In genomic region chr14:102344084-102344483, GRCh38 we compare ENCODE assay signal across 27 cellular contexts.
"Had no signal": no experiment of that assay in that cellular context is flagged by ENCODE, and none has a peak within 500 bp of the region (broad histone marks: within the 10 kb centered on the region; RNA-seq: fewer than 3 reads in every experiment).

No MANE protein-coding gene starts in this region.

- H3K4me3 Mint-ChIP-seq: natural killer cell; neural progenitor cell; stimulated activated effector memory CD8-positive, alpha-beta T cell treated with anti-CD3 and anti-CD28 coated beads, Interleukin-12 subunit alpha, Interleukin-12 subunit beta, amount 100 ng/mL, for 72 hours had no signal

- H3K27me3 ChIP-seq: esophagus muscularis mucosa, foreskin keratinocyte, gastroesophageal sphincter, heart left ventricle, hepatocyte, left lung, neural progenitor cell, sigmoid colon, stomach, tibial nerve, upper lobe of left lung had no signal

- H3K4me2 ChIP-seq: hepatocyte, neural progenitor cell had no signal

- H3K4me1 ChIP-seq: esophagus muscularis mucosa, foreskin keratinocyte, gastroesophageal sphincter, heart left ventricle, left lung, neural progenitor cell, parathyroid adenoma, sigmoid colon, stomach, tibial nerve, upper lobe of left lung had no signal

- H3K36me3 ChIP-seq: neural progenitor cell had no signal

- H3K9me3 Mint-ChIP-seq: natural killer cell; neural progenitor cell; stimulated activated effector memory CD8-positive, alpha-beta T cell treated with anti-CD3 and anti-CD28 coated beads, Interleukin-12 subunit alpha, Interleukin-12 subunit beta, amount 100 ng/mL, for 72 hours had no signal

- H3K79me2 ChIP-seq: hepatocyte, parathyroid adenoma had no signal

- ATAC-seq: foreskin keratinocyte; gastroesophageal sphincter; left cardiac atrium; left lung; natural killer cell; stimulated activated effector memory CD8-positive, alpha-beta T cell treated with anti-CD3 and anti-CD28 coated beads, Interleukin-12 subunit alpha, Interleukin-12 subunit beta, amount 100 ng/mL, for 72 hours had no signal

- H3K27me3 Mint-ChIP-seq: progenitor cell of endocrine pancreas had no signal

- H3K4me1 Mint-ChIP-seq: natural killer cell; neural progenitor cell; stimulated activated effector memory CD8-positive, alpha-beta T cell treated with anti-CD3 and anti-CD28 coated beads, Interleukin-12 subunit alpha, Interleukin-12 subunit beta, amount 100 ng/mL, for 72 hours had no signal

- DNase-seq: cerebellar nuclear complex; effector CD8-positive, alpha-beta T cell; foreskin keratinocyte; heart left ventricle; kidney; left cardiac atrium; left lung; mesendoderm; natural killer cell; sigmoid colon; stimulated activated CD4-positive, alpha-beta T cell treated with anti-CD3 and anti-CD28 coated beads, Interleukin-2, amount 100 ng/mL, for 24 hours; stimulated activated CD4-positive, alpha-beta T cell treated with anti-CD3 and anti-CD28 coated beads, Interleukin-4, amount 100 ng/mL, for 24 hours; stimulated activated naive CD4-positive, alpha-beta T cell treated with Interleukin-2 at 50 U/mL for 16 hours; stomach; upper lobe of left lung had no signal

- H3K27ac Mint-ChIP-seq: natural killer cell, neural progenitor cell, progenitor cell of endocrine pancreas had no signal

- H3K9ac ChIP-seq: neural progenitor cell, parathyroid adenoma had no signal

- H2AFZ ChIP-seq: hepatocyte, neural progenitor cell, parathyroid adenoma had no signal

- H3K27ac ChIP-seq: esophagus muscularis mucosa, foreskin keratinocyte, gastroesophageal sphincter, heart left ventricle, hepatocyte, left lung, neural progenitor cell, parathyroid adenoma, sigmoid colon, stomach, thoracic aorta, tibial nerve, upper lobe of left lung had no signal

- FAIRE-seq: colon, endothelial cell of umbilical vein, kidney, urothelium cell line had no signal

- H3K9me3 ChIP-seq: esophagus muscularis mucosa, gastroesophageal sphincter, heart left ventricle, left lung, sigmoid colon, stomach, thoracic aorta, tibial nerve, upper lobe of left lung had no signal

- H3K4me3 ChIP-seq: esophagus muscularis mucosa, gastroesophageal sphincter, heart left ventricle, hepatocyte, left lung, neural progenitor cell, sigmoid colon, stomach, thoracic aorta, tibial nerve, upper lobe of left lung had no signal
